Comparison of ENCODE assay signal across 10 cellular contexts in the genomic region with DNA sequence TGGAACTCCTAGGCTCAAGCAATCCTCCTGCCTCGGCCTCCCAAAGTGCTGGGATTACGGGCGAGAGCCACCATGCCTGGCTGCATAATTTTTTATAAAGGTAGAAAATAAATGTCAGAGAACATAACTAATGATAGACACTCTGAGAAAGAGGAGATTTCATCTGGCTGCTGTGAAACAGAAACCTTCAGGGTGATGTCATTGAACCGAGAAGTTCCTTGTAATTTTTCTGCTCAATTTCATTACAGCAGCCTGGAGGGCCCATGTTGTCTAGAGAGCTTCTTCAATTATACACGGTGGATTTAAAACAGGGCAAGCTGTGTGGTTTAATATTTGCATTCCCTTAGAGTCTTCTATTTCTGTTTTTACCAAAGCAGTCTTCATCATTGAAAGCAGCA.
DNase-seq lines count a peak whose midpoint lies in the region; ATAC-seq and TF ChIP-seq lines count a peak whose summit lies in the region.
"Had no signal": no experiment of that assay in that cellular context is flagged by ENCODE, and none has a peak within 500 bp of the region (broad histone marks: within the 10 kb centered on the region; RNA-seq: fewer than 3 reads in every experiment).

No MANE protein-coding gene starts in this region.

- H3K9me3 ChIP-seq in HEK293 (ENCODE audit: control insufficient read depth, insufficient read depth, low read depth, low read length) = no peaks in the 10 kb centered on the region
- H3K9me3 ChIP-seq in spleen = no peaks in the 10 kb centered on the region
- H3K9me3 ChIP-seq in esophagus squamous epithelium = no peaks in the 10 kb centered on the region

- no peak overlapping the region for H3K27ac ChIP-seq in HEK293 (ENCODE audit: extremely low read depth, low read depth, low read length)
- peak overlapping the region in 7 of 8 donors; percentile 29 to 85 (median 75) for H3K27ac ChIP-seq in spleen
- H3K27ac ChIP-seq in esophagus squamous epithelium = no peak overlapping the region

- H3K36me3 ChIP-seq in HEK293 (ENCODE audit: control insufficient read depth in 2 of 2, insufficient read depth in 1 of 2, low read length in 2 of 2) = peaks cover 4% of the 10 kb centered on the region in 2 experiments; a peak in 2 of 3 replicates
- peaks cover 0 to 86% (median 37%) of the 10 kb centered on the region in 6 donors for H3K36me3 ChIP-seq in spleen
- peaks cover 0 to 74% (median 18%) of the 10 kb centered on the region in 3 donors for H3K36me3 ChIP-seq in esophagus squamous epithelium

- CTCF ChIA-PET in HEK293 (lab: Yijun Ruan, JAX) = interaction anchor here (0.6 to 2.5 kb wide), 4 partner anchors 8 to 53 kb away, joined by 3 to 6 read pairs (median 4); no protein-coding TSS in a partner anchor

- intact Hi-C loops in spleen (cut with DNase I; ENCODE audit: low total_unique reads) (no loop called here), esophagus squamous epithelium (cut with DNase I) (no loop called here)

- H3K4me1 ChIP-seq in HEK293 (ENCODE audit: control insufficient read depth, insufficient read depth, low read length) = no peaks in the 10 kb centered on the region
- peaks cover 2 to 55% (median 32%) of the 10 kb centered on the region in 6 donors for H3K4me1 ChIP-seq in spleen
- peaks cover 0 to 11% (median 5%) of the 10 kb centered on the region in 3 donors for H3K4me1 ChIP-seq in esophagus squamous epithelium

- POLR2A ChIA-PET in HEK293 (lab: Yijun Ruan, JAX) = interaction anchor here (1.7 kb wide), 1 partner anchor 64 kb away, joined by 5 read pairs; a partner anchor contains a TSS

- WGBS in spleen, 5 donors = 67 to 82% (median 72%) methylated on average over 5 of the region's 5 CpGs
- 72 to 87% methylated on average over 5 of the region's 5 CpGs for WGBS in esophagus squamous epithelium, 2 donors

- TF ChIP-seq POLR2A in spleen (IDR thresholded peaks at IDR 0.05) = no peak
- no peak for TF ChIP-seq POLR2A in esophagus squamous epithelium (IDR thresholded peaks at IDR 0.05)

- no peaks in the 10 kb centered on the region for H3K27me3 ChIP-seq in spleen (replicated peaks in 1 of 7)
- H3K27me3 ChIP-seq in esophagus squamous epithelium = no peaks in the 10 kb centered on the region

- no peak for TF ChIP-seq CTCF in HEK293 (tag by site-specific recombination; IDR thresholded peaks at IDR 0.05)
- no peak for TF ChIP-seq CTCF in spleen (IDR thresholded peaks at IDR 0.05 in 8 of 11, conservative IDR thresholded peaks at IDR 0.05 in 3 of 11)
- TF ChIP-seq CTCF in esophagus squamous epithelium (IDR thresholded peaks at IDR 0.05) = no peak

- H3K4me3 ChIP-seq in HEK293 (ENCODE audit: low read depth, low read length) = no peak overlapping the region
- H3K4me3 ChIP-seq in spleen = peak overlapping the region in 1 of 8 donors; percentile 41
- H3K4me3 ChIP-seq in esophagus squamous epithelium = no peak overlapping the region

- DNase-seq in spleen (no peak), foreskin melanocyte (no peak), esophagus squamous epithelium (lab: John Stamatoyannopoulos, UW) (no peak)
- no peak for DNase-seq in activated effector memory CD4-positive, alpha-beta T cell treated with Interleukin-2 at 50 U/mL for 16 hours
- DNase-seq: immature natural killer cell, NCI-H2227 treated with DMSO at 0.1 percent for 48 hours, substantia nigra had no signal

- ATAC-seq in GM19035 (IDR thresholded peaks at IDR 0.05; ENCODE audit: unreplicated experiment) (peak; percentile 68), HG03521 (IDR thresholded peaks at IDR 0.05; ENCODE audit: unreplicated experiment) (peak; percentile 55)

TF ChIP-seq in HEK293, 187 proteins besides CTCF, POLR2A, EP300 and RAD21 (continues in another document):
- TF ChIP-seq, protein P1, sequence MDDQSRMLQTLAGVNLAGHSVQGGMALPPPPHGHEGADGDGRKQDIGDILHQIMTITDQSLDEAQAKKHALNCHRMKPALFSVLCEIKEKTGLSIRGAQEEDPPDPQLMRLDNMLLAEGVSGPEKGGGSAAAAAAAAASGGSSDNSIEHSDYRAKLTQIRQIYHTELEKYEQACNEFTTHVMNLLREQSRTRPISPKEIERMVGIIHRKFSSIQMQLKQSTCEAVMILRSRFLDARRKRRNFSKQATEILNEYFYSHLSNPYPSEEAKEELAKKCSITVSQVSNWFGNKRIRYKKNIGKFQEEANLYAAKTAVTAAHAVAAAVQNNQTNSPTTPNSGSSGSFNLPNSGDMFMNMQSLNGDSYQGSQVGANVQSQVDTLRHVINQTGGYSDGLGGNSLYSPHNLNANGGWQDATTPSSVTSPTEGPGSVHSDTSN (CRISPR knock-in tag; IDR thresholded peaks at IDR 0.05) = no peak
- TF ChIP-seq YY2 (tag by site-specific recombination; IDR thresholded peaks at IDR 0.05) = no peak
- no peak for TF ChIP-seq ZBTB1 (tag by site-specific recombination; IDR thresholded peaks at IDR 0.05)
- no peak for TF ChIP-seq ZBTB17 (tag by site-specific recombination; IDR thresholded peaks at IDR 0.05)
- TF ChIP-seq, protein P2, sequence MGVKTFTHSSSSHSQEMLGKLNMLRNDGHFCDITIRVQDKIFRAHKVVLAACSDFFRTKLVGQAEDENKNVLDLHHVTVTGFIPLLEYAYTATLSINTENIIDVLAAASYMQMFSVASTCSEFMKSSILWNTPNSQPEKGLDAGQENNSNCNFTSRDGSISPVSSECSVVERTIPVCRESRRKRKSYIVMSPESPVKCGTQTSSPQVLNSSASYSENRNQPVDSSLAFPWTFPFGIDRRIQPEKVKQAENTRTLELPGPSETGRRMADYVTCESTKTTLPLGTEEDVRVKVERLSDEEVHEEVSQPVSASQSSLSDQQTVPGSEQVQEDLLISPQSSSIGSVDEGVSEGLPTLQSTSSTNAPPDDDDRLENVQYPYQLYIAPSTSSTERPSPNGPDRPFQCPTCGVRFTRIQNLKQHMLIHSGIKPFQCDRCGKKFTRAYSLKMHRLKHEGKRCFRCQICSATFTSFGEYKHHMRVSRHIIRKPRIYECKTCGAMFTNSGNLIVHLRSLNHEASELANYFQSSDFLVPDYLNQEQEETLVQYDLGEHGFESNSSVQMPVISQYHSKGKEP (tag by site-specific recombination; IDR thresholded peaks at IDR 0.05) = peak; percentile 16; the same call in 1 of the 2 replicates
- no peak for TF ChIP-seq MEIS1 (CRISPR knock-in tag; IDR thresholded peaks at IDR 0.05; ENCODE audit: borderline replicate concordance)
- TF ChIP-seq ZNF548 (tag by site-specific recombination; IDR thresholded peaks at IDR 0.05) = no peak
- no peak for TF ChIP-seq ZNF596 (tag by site-specific recombination; IDR thresholded peaks at IDR 0.05)
- TF ChIP-seq, protein P3, sequence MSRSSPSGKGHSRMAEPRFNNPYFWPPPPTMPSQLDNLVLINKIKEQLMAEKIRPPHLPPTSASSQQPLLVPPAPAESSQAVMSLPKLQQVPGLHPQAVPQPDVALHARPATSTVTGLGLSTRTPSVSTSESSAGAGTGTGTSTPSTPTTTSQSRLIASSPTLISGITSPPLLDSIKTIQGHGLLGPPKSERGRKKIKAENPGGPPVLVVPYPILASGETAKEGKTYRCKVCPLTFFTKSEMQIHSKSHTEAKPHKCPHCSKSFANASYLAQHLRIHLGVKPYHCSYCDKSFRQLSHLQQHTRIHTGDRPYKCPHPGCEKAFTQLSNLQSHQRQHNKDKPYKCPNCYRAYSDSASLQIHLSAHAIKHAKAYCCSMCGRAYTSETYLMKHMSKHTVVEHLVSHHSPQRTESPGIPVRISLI (tag by site-specific recombination; IDR thresholded peaks at IDR 0.05) = 0 out of 2 replicates have a peak, but pooled peaks have one; percentile 10
- no peak for TF ChIP-seq ZNF664 (tag by site-specific recombination; IDR thresholded peaks at IDR 0.05)
- no peak for TF ChIP-seq ZNF211 (tag by site-specific recombination; IDR thresholded peaks at IDR 0.05; ENCODE audit: low read depth)
- no peak for TF ChIP-seq YY1 (tag by site-specific recombination; IDR thresholded peaks at IDR 0.05)
- TF ChIP-seq, protein P4, sequence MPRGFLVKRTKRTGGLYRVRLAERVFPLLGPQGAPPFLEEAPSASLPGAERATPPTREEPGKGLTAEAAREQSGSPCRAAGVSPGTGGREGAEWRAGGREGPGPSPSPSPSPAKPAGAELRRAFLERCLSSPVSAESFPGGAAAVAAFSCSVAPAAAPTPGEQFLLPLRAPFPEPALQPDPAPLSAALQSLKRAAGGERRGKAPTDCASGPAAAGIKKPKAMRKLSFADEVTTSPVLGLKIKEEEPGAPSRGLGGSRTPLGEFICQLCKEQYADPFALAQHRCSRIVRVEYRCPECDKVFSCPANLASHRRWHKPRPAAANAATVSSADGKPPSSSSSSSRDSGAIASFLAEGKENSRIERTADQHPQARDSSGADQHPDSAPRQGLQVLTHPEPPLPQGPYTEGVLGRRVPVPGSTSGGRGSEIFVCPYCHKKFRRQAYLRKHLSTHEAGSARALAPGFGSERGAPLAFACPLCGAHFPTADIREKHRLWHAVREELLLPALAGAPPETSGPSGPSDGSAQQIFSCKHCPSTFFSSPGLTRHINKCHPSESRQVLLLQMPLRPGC (tag by site-specific recombination; IDR thresholded peaks at IDR 0.05) = peak; percentile 41; the same call in 1 of the 2 replicates
- no peak for TF ChIP-seq ZNF214 (tag by site-specific recombination; IDR thresholded peaks at IDR 0.05; ENCODE audit: borderline replicate concordance)
- no peak for TF ChIP-seq KLF1 (tag by site-specific recombination; IDR thresholded peaks at IDR 0.05)
- no peak for TF ChIP-seq ZNF544 (tag by site-specific recombination; IDR thresholded peaks at IDR 0.05)
- no peak for TF ChIP-seq HOXA7 (CRISPR knock-in tag; IDR thresholded peaks at IDR 0.05; ENCODE audit: borderline replicate concordance)
- no peak for TF ChIP-seq SP3 (tag by site-specific recombination; IDR thresholded peaks at IDR 0.05)
- no peak for TF ChIP-seq ZNF555 (tag by site-specific recombination; conservative IDR thresholded peaks at IDR 0.05)
- no peak for TF ChIP-seq ZNF202 (tag by site-specific recombination; IDR thresholded peaks at IDR 0.05; ENCODE audit: borderline replicate concordance)
- TF ChIP-seq KLF9 (tag by site-specific recombination; IDR thresholded peaks at IDR 0.05; ENCODE audit: low read depth) = no peak
- TF ChIP-seq, protein P5, sequence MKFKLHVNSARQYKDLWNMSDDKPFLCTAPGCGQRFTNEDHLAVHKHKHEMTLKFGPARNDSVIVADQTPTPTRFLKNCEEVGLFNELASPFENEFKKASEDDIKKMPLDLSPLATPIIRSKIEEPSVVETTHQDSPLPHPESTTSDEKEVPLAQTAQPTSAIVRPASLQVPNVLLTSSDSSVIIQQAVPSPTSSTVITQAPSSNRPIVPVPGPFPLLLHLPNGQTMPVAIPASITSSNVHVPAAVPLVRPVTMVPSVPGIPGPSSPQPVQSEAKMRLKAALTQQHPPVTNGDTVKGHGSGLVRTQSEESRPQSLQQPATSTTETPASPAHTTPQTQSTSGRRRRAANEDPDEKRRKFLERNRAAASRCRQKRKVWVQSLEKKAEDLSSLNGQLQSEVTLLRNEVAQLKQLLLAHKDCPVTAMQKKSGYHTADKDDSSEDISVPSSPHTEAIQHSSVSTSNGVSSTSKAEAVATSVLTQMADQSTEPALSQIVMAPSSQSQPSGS (tag by site-specific recombination; IDR thresholded peaks at IDR 0.05; ENCODE audit: low read depth) = peak; percentile 64
- no peak for TF ChIP-seq SP7 (tag by site-specific recombination; IDR thresholded peaks at IDR 0.05)

Comparison
In these comparisons a context has a peak if more than half of its experiments do, and no peak if none do; other contexts are left out.
1. H3K27ac ChIP-seq: peak in spleen (7 of 8); none in HEK293 (single experiment) and esophagus squamous epithelium (0 of 4).